In genomic region chr4:77785669-77786068, GRCh38 we compare ENCODE assay signal across 1 cellular context.
TF ChIP-seq lines count a peak whose summit lies in the region.

No MANE protein-coding gene starts in this region.

TF ChIP-seq in K562, 482 proteins besides CTCF, POLR2A, EP300 and RAD21 (continued from another document):
- TF ChIP-seq HNRNPUL1 (IDR thresholded peaks at IDR 0.05; ENCODE audit: low read length) (no peak), HMGXB4 (CRISPR knock-in tag; IDR thresholded peaks at IDR 0.05) (no peak), ZNF695 (CRISPR knock-in tag; IDR thresholded peaks at IDR 0.05) (no peak), ZNF274 (IDR thresholded peaks at IDR 0.05; ENCODE audit: borderline replicate concordance, low read depth, low read length) (no peak), NBN (IDR thresholded peaks at IDR 0.05; ENCODE audit: low read depth) (no peak), PHF20 (IDR thresholded peaks at IDR 0.05; ENCODE audit: partially characterized antibody) (no peak), ZNF280B (CRISPR knock-in tag; IDR thresholded peaks at IDR 0.05) (no peak), ETV6 (IDR thresholded peaks at IDR 0.05; ENCODE audit: borderline replicate concordance in 1 of 2, low read depth in 2 of 2, low read length in 1 of 2) (no peak), ETV6 (CRISPR knock-in tag; IDR thresholded peaks at IDR 0.05; ENCODE audit: borderline replicate concordance) (no peak), JUNB (CRISPR knock-in tag; conservative IDR thresholded peaks at IDR 0.05) (no peak), EP400 (IDR thresholded peaks at IDR 0.05) (0 out of 2 replicates have a peak, but pooled peaks have one; percentile 25), ATF7 (IDR thresholded peaks at IDR 0.05) (peak; percentile 61; the same call in 1 of the 2 replicates), HNRNPH1 (optimal IDR thresholded peaks at IDR 0.05; ENCODE audit: low read depth, low read length) (no peak), ZBTB17 (CRISPR knock-in tag; IDR thresholded peaks at IDR 0.05) (no peak), ATF4 (CRISPR knock-in tag; IDR thresholded peaks at IDR 0.05) (peak; percentile 75), E2F5 (CRISPR knock-in tag; IDR thresholded peaks at IDR 0.05) (no peak), GABPB1 (CRISPR knock-in tag; IDR thresholded peaks at IDR 0.05) (no peak), IRF9 (tag; IDR thresholded peaks at IDR 0.05) (peak; percentile 72; the same call in 1 of the 2 replicates), DDX20 (tag; IDR thresholded peaks at IDR 0.05; ENCODE audit: low read depth) (no peak), ZNF140 (CRISPR knock-in tag; IDR thresholded peaks at IDR 0.05) (no peak), ZNF124 (CRISPR knock-in tag; IDR thresholded peaks at IDR 0.05) (no peak), ZSCAN32 (CRISPR knock-in tag; IDR thresholded peaks at IDR 0.05) (no peak; the same call in 1 of the 2 replicates), MECOM (CRISPR knock-in tag; IDR thresholded peaks at IDR 0.05) (no peak)
